ENCODE assay signal across 8 cellular contexts in the genomic region with DNA sequence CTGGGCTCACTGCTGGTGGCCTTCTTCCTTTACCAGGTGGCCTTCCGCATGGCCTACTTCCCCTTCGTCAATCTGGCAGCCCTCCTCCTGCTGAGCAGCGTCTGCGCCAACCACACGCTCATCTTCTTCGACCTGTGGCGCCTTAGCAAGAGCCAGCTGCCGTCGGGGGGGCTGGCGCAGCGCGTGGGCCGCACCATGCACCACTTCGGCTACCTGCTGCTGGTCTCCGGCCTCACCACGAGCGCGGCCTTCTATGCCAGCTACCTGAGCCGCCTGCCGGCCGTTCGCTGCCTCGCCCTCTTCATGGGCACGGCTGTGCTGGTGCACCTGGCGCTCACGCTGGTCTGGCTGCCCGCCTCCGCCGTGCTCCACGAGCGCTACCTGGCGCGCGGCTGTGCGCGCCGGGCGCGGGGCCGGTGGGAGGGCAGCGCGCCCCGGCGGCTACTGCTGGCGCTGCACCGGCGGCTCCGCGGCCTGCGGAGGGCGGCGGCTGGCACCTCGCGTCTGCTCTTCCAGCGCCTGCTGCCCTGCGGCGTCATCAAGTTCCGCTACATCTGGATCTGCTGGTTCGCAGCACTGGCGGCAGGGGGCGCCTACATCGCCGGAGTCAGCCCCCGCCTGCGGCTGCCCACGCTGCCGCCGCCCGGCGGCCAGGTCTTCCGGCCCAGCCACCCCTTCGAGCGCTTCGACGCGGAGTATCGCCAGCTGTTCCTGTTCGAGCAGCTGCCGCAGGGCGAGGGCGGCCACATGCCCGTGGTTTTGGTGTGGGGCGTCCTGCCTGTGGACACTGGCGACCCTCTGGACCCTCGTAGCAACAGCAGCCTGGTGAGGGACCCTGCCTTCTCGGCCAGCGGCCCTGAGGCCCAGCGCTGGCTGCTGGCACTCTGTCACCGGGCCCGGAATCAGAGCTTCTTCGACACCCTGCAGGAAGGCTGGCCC. TPM values are rescaled to one million over a fixed set of nuclear protein-coding genes. Genes with fewer than 3 reads are reported as not detected.
DNase-seq lines count a peak whose midpoint lies in the region; ATAC-seq and TF ChIP-seq lines count a peak whose summit lies in the region.

No MANE protein-coding gene starts in this region.

- H3K4me2 ChIP-seq in osteoblast (ENCODE audit: insufficient read depth, low read length): peak overlapping the region; percentile 81

- no peaks in the 10 kb centered on the region for H3K9me3 ChIP-seq in CD4-positive, alpha-beta T cell (ENCODE audit: control insufficient read depth, low read length)
- no peaks in the 10 kb centered on the region for H3K9me3 ChIP-seq in HUES48 (ENCODE audit: control insufficient read depth, insufficient read depth, low read length)
- H3K9me3 ChIP-seq in osteoblast (ENCODE audit: low read depth, low read length): no peaks in the 10 kb centered on the region
- no peaks in the 10 kb centered on the region for H3K9me3 ChIP-seq in suprapubic skin

- no peaks in the 10 kb centered on the region for H4K20me1 ChIP-seq in osteoblast (ENCODE audit: insufficient read depth, low read length)

- H3K27me3 ChIP-seq in CD4-positive, alpha-beta T cell (ENCODE audit: control insufficient read depth, insufficient read depth, low read length): no peaks in the 10 kb centered on the region
- H3K27me3 ChIP-seq in HUES48 (ENCODE audit: control insufficient read depth, insufficient read depth, low read length) (peaks cover 26% of the 10 kb centered on the region), osteoblast (ENCODE audit: insufficient read depth, low read length) (peaks cover 5% of the 10 kb centered on the region), suprapubic skin (no peaks in the 10 kb centered on the region)

- intact Hi-C loops in CD4-positive, alpha-beta T cell (cut with DNase I, micrococcal nuclease): loop anchor here (1.0 to 2.0 kb wide), 4 partner anchors 10 to 53 kb away; a partner anchor contains a TSS

- peak overlapping the region; percentile 83 for H2AFZ ChIP-seq in osteoblast (ENCODE audit: low read length)

- CTCF ChIA-PET in CD4-positive, alpha-beta T cell (lab: Charles Lee): interaction anchor here (0.6 to 5.0 kb wide), 18 partner anchors 8 to 320 kb away, joined by 3 to 23 read pairs (median 3); a partner anchor contains a TSS

- peak; percentile 98 for ATAC-seq in CD4-positive, alpha-beta T cell (ENCODE audit: poor library complexity)

- H3K36me3 Mint-ChIP-seq in CD4-positive, alpha-beta T cell (ENCODE audit: low read depth): no peaks in the 10 kb centered on the region

- H3K27ac Mint-ChIP-seq in CD4-positive, alpha-beta T cell: peak overlapping the region; percentile 64

- H3K4me1 Mint-ChIP-seq in CD4-positive, alpha-beta T cell (ENCODE audit: low read depth): peaks cover 17% of the 10 kb centered on the region

- H3K9ac ChIP-seq in HUES48 (ENCODE audit: low read depth, low read length): no peak overlapping the region

- TF ChIP-seq EP300 in suprapubic skin (IDR thresholded peaks at IDR 0.05): no peak

- POLR2A ChIA-PET in CD4-positive, alpha-beta T cell (lab: Charles Lee): interaction anchor here (0.7 to 2.7 kb wide), 8 partner anchors 10 to 73 kb away, joined by 3 to 13 read pairs (median 3); a partner anchor contains a TSS

- H3K36me3 ChIP-seq in HUES48 (ENCODE audit: control insufficient read depth, insufficient read depth, low read length) (no peaks in the 10 kb centered on the region), osteoblast (ENCODE audit: insufficient read depth, low read length) (no peaks in the 10 kb centered on the region), suprapubic skin (no peaks in the 10 kb centered on the region)

- peaks cover 8% of the 10 kb centered on the region for H3K4me1 ChIP-seq in HUES48 (ENCODE audit: control insufficient read depth, insufficient read depth, low read length)
- H3K4me1 ChIP-seq in osteoblast (ENCODE audit: insufficient read depth, low read length): peaks cover 12% of the 10 kb centered on the region
- H3K4me1 ChIP-seq in suprapubic skin: peaks cover 16% of the 10 kb centered on the region

- peak; percentile 74 to 85 (median 80) for DNase-seq in CD4-positive, alpha-beta T cell
- DNase-seq in GM20000 (ENCODE audit: low spot score) (peak; percentile 95), SHP77 treated with DMSO at 0.1 percent for 48 hours (lab: John Stamatoyannopoulos, UW) (peak; percentile 47), globus pallidus (ENCODE audit: low spot score) (peak; percentile 81), osteoblast (ENCODE audit: insufficient read length, low spot score, missing footprints) (peak; percentile 100), suprapubic skin (ENCODE audit: low spot score in 2 of 2) (peak; percentile 83 to 89)
- peak; percentile 35 to 79 (median 56) for DNase-seq in activated naive CD4-positive, alpha-beta T cell (lab: John Stamatoyannopoulos, UW)

- peak overlapping the region; percentile 81 for H3K4me3 Mint-ChIP-seq in CD4-positive, alpha-beta T cell

- no peaks in the 10 kb centered on the region for H3K9me3 Mint-ChIP-seq in CD4-positive, alpha-beta T cell

- no peak overlapping the region for H3K27ac ChIP-seq in CD4-positive, alpha-beta T cell (ENCODE audit: low read depth, low read length)
- no peak overlapping the region for H3K27ac ChIP-seq in HUES48 (ENCODE audit: low read depth, low read length)
- no peak overlapping the region for H3K27ac ChIP-seq in osteoblast (ENCODE audit: low read depth, low read length)
- H3K27ac ChIP-seq in suprapubic skin: no peak overlapping the region

- peak; percentile 88 for TF ChIP-seq CTCF in CD4-positive, alpha-beta T cell (IDR thresholded peaks at IDR 0.05)
- TF ChIP-seq CTCF in GM20000 (IDR thresholded peaks at IDR 0.05; ENCODE audit: extremely low read depth, missing control alignments): peak; percentile 75
- peak; percentile 68 for TF ChIP-seq CTCF in osteoblast (IDR thresholded peaks at IDR 0.05; ENCODE audit: extremely low read depth, low read depth, low read length)
- TF ChIP-seq CTCF in suprapubic skin (IDR thresholded peaks at IDR 0.05): peak; percentile 84 to 92

- H3K79me2 ChIP-seq in osteoblast (ENCODE audit: insufficient read depth, low read length): no peaks in the 10 kb centered on the region

- TF ChIP-seq POLR2A in suprapubic skin (IDR thresholded peaks at IDR 0.05): no peak

- H3K4me3 ChIP-seq in HUES48 (ENCODE audit: low read depth, low read length) (peak overlapping the region; percentile 45; the same call in 1 of the 2 replicates), osteoblast (ENCODE audit: insufficient read depth, low read length) (peak overlapping the region; percentile 65), suprapubic skin (peak overlapping the region; percentile 45)

- WGBS in suprapubic skin: 31% methylated on average over 25 of the region's 91 CpGs

- no peaks in the 10 kb centered on the region for H3K27me3 Mint-ChIP-seq in CD4-positive, alpha-beta T cell

RNA-seq across cellular contexts. Expression of a gene that starts 9.9 kb away (rescaled TPM):
- total RNA-seq in CD4-positive, alpha-beta T cell: under 1 TPM; 0.03 to 0.06 TPM
- total RNA-seq in osteoblast (0.29 and 0.36 TPM in 2 replicates), suprapubic skin (under 1 TPM in 3 of 4 donors, not detected in 1; 0.04 to 0.21 (median 0.05) TPM)

RNA-seq across cellular contexts. Expression of a gene that starts 14.6 kb away (rescaled TPM):
- total RNA-seq in CD4-positive, alpha-beta T cell: 1 to 10 TPM; 2.8 to 3.0 TPM
- 19.9 and 28.6 TPM in 2 replicates for total RNA-seq in osteoblast
- total RNA-seq in suprapubic skin: 10 to 100 TPM; 13.5 to 24.3 (median 18.9) TPM

RNA-seq across cellular contexts. Expression of a gene that starts 17.1 kb away (rescaled TPM):
- total RNA-seq in CD4-positive, alpha-beta T cell: not detected
- total RNA-seq in osteoblast (not detected in 2 replicates), suprapubic skin (not detected)

RNA-seq across cellular contexts. Expression of a gene that starts 27.2 kb away (rescaled TPM):
- 1 to 10 TPM; 1.0 to 1.5 TPM for total RNA-seq in CD4-positive, alpha-beta T cell
- 18.3 and 23.9 TPM in 2 replicates for total RNA-seq in osteoblast
- total RNA-seq in suprapubic skin: 10 to 100 TPM in 2 of 4 donors, 1 to 10 TPM in 2; 6.1 to 47.9 (median 10.9) TPM

RNA-seq across cellular contexts. Expression of a gene that starts 37.7 kb away (rescaled TPM):
- 10 to 100 TPM; 30.7 to 31.9 TPM for total RNA-seq in CD4-positive, alpha-beta T cell
- total RNA-seq in osteoblast (38.6 and 46.3 TPM in 2 replicates), suprapubic skin (10 to 100 TPM in 2 of 4 donors, 1 to 10 TPM in 2; 7.7 to 18.3 (median 13.3) TPM)

Comparison
In these comparisons a context has a peak if more than half of its experiments do, and no peak if none do; other contexts are left out.
1. DNase-seq: peak in every context shown above with its lines; median percentile 100 in osteoblast; 95 in GM20000; 86 in suprapubic skin; 81 in globus pallidus; 80 in CD4-positive, alpha-beta T cell; 56 in activated naive CD4-positive, alpha-beta T cell; 47 in SHP77 treated with DMSO at 0.1 percent for 48 hours.